1 cellular context compared by ENCODE assay signal in the genomic region with DNA sequence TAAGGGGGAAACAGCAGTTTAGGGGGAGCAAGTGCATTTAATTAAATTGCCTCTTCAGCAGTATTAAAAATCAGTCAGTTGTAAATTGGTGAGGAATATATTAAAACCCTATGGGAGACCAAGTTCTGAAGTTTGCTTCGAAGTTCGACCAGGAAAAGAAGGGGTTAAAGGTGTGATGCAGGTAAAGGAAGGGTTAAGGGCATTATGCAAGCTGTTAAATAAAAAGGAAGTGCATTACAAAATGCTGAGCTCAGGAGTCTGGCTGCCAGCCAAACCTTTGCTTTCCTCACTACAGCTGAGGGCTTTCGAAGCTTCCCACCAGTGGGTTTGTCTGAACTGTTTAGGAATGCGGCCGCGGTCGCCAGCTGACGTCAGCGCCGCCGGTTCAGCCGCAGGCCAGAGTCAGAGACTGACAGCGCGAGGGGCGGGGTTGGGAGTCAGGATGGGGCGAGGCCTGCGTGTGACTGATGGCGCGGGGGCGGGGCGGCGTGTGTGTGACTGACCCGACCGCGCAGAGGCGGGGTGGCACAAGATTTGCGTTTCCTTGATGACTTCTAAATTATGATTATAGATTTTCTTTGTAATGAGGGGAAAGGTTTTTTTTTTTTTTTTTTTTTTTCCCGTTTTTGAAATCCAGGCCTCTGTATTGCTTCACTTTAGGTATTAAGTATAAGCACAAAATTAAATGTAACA.
TF ChIP-seq lines count a peak whose summit lies in the region.

No MANE protein-coding gene starts in this region.

TF ChIP-seq in HepG2, 621 proteins besides CTCF, POLR2A, EP300 and RAD21 (continued from another document and continues in another):
- TF ChIP-seq REST (IDR thresholded peaks at IDR 0.05; ENCODE audit: borderline replicate concordance in 1 of 2, low read depth in 1 of 2, low read length in 2 of 2) (no peak), U2AF1 (optimal IDR thresholded peaks at IDR 0.05; ENCODE audit: low read depth, low read length) (no peak), ZNF607 (CRISPR knock-in tag; IDR thresholded peaks at IDR 0.05; ENCODE audit: borderline replicate concordance) (no peak), SNAPC2 (CRISPR knock-in tag; IDR thresholded peaks at IDR 0.05) (no peak), HMG20B (CRISPR knock-in tag; conservative IDR thresholded peaks at IDR 0.05) (no peak), ZNF33A (CRISPR knock-in tag; IDR thresholded peaks at IDR 0.05; ENCODE audit: borderline replicate concordance) (no peak), MED8 (CRISPR knock-in tag; IDR thresholded peaks at IDR 0.05; ENCODE audit: insufficient replicate concordance) (no peak), TBL1XR1 (IDR thresholded peaks at IDR 0.05; ENCODE audit: borderline replicate concordance, low read length, partially characterized antibody) (peak; percentile 79), ZC3H4 (CRISPR knock-in tag; IDR thresholded peaks at IDR 0.05; ENCODE audit: borderline replicate concordance) (no peak), ZNF776 (CRISPR knock-in tag; IDR thresholded peaks at IDR 0.05) (no peak), EZH2 (conservative IDR thresholded peaks at IDR 0.05; ENCODE audit: low read depth, low read length) (no peak), SRSF1 (optimal IDR thresholded peaks at IDR 0.05; ENCODE audit: low read depth, low read length) (no peak), ZNF121 (CRISPR knock-in tag; IDR thresholded peaks at IDR 0.05) (no peak), NBN (conservative IDR thresholded peaks at IDR 0.05) (no peak), ZNF205 (CRISPR knock-in tag; IDR thresholded peaks at IDR 0.05) (no peak), RFXANK (CRISPR knock-in tag; IDR thresholded peaks at IDR 0.05) (no peak), FOXJ3 (CRISPR knock-in tag; IDR thresholded peaks at IDR 0.05; ENCODE audit: borderline replicate concordance) (peak; percentile 75), ATF7-NPFF (CRISPR knock-in tag; IDR thresholded peaks at IDR 0.05; ENCODE audit: low read depth) (no peak), MAFF (IDR thresholded peaks at IDR 0.05; ENCODE audit: low read depth, low read length) (peak; percentile 96), ZNF18 (CRISPR knock-in tag; IDR thresholded peaks at IDR 0.05; ENCODE audit: insufficient replicate concordance) (peak; percentile 21), THAP11 (CRISPR knock-in tag; IDR thresholded peaks at IDR 0.05) (peak; percentile 62; the same call in 1 of the 2 replicates), ZNF564 (CRISPR knock-in tag; IDR thresholded peaks at IDR 0.05) (no peak), TCF7L2 (IDR thresholded peaks at IDR 0.05; ENCODE audit: low read depth, low read length) (no peak), ZEB1 (IDR thresholded peaks at IDR 0.05; ENCODE audit: insufficient replicate concordance, low read depth) (peak; percentile 28), ZNF275 (CRISPR knock-in tag; IDR thresholded peaks at IDR 0.05; ENCODE audit: borderline replicate concordance) (0 out of 2 replicates have a peak, but pooled peaks have one; percentile 69), HOXA3 (CRISPR knock-in tag; IDR thresholded peaks at IDR 0.05) (peak; percentile 91), HNRNPLL (IDR thresholded peaks at IDR 0.05; ENCODE audit: low read depth, low read length, poor library complexity, severe bottlenecking) (peak; percentile 27), NFE2L1 (CRISPR knock-in tag; IDR thresholded peaks at IDR 0.05; ENCODE audit: borderline replicate concordance) (no peak), RARA (CRISPR knock-in tag; IDR thresholded peaks at IDR 0.05) (peak; percentile 96), ARID3A (IDR thresholded peaks at IDR 0.05; ENCODE audit: low read depth, low read length) (peak; percentile 68), TEAD3 (CRISPR knock-in tag; optimal IDR thresholded peaks at IDR 0.05; ENCODE audit: borderline replicate concordance) (peak; percentile 73), BHLHE40 (IDR thresholded peaks at IDR 0.05; ENCODE audit: low read length) (0 out of 2 replicates have a peak, but pooled peaks have one; percentile 9), MXI1 (IDR thresholded peaks at IDR 0.05; ENCODE audit: borderline replicate concordance, low read depth, low read length) (0 out of 3 replicates have a peak, but pooled peaks have one; percentile 31), ZNF337 (CRISPR knock-in tag; IDR thresholded peaks at IDR 0.05; ENCODE audit: borderline replicate concordance, low read depth) (no peak), PTBP1 (IDR thresholded peaks at IDR 0.05; ENCODE audit: low read depth, low read length, poor library complexity, severe bottlenecking) (peak; percentile 45), MTA1 (CRISPR knock-in tag; IDR thresholded peaks at IDR 0.05; ENCODE audit: borderline replicate concordance) (no peak), SAP130 (CRISPR knock-in tag; IDR thresholded peaks at IDR 0.05; ENCODE audit: low read depth) (peak; percentile 79; the same call in 1 of the 2 replicates), ZNF652 (CRISPR knock-in tag; IDR thresholded peaks at IDR 0.05; ENCODE audit: borderline replicate concordance, low read depth) (peak; percentile 100), RFX5 (IDR thresholded peaks at IDR 0.05; ENCODE audit: low read depth, low read length) (peak; percentile 56; the same call in 1 of the 2 replicates), SP4 (CRISPR knock-in tag; IDR thresholded peaks at IDR 0.05) (no peak; the same call in 1 of the 2 replicates), IKZF4 (CRISPR knock-in tag; IDR thresholded peaks at IDR 0.05; ENCODE audit: borderline replicate concordance, low read depth, not compliant biosample characterization) (no peak), NFE2 (CRISPR knock-in tag; IDR thresholded peaks at IDR 0.05) (0 out of 2 replicates have a peak, but pooled peaks have one; percentile 43), ZNF790 (CRISPR knock-in tag; IDR thresholded peaks at IDR 0.05; ENCODE audit: borderline replicate concordance) (no peak), RXRA (CRISPR knock-in tag; IDR thresholded peaks at IDR 0.05) (peak; percentile 92)
- TF ChIP-seq, protein P1, sequence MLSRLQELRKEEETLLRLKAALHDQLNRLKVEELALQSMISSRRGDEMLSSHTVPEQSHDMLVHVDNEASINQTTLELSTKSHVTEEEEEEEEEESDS (CRISPR knock-in tag; IDR thresholded peaks at IDR 0.05; ENCODE audit: borderline replicate concordance), result no peak
- TF ChIP-seq, protein P2, sequence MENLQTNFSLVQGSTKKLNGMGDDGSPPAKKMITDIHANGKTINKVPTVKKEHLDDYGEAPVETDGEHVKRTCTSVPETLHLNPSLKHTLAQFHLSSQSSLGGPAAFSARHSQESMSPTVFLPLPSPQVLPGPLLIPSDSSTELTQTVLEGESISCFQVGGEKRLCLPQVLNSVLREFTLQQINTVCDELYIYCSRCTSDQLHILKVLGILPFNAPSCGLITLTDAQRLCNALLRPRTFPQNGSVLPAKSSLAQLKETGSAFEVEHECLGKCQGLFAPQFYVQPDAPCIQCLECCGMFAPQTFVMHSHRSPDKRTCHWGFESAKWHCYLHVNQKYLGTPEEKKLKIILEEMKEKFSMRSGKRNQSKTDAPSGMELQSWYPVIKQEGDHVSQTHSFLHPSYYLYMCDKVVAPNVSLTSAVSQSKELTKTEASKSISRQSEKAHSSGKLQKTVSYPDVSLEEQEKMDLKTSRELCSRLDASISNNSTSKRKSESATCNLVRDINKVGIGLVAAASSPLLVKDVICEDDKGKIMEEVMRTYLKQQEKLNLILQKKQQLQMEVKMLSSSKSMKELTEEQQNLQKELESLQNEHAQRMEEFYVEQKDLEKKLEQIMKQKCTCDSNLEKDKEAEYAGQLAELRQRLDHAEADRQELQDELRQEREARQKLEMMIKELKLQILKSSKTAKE (CRISPR knock-in tag; IDR thresholded peaks at IDR 0.05; ENCODE audit: borderline replicate concordance), result peak; percentile 45; the same call in 1 of the 2 replicates
- TF ChIP-seq, protein P3, sequence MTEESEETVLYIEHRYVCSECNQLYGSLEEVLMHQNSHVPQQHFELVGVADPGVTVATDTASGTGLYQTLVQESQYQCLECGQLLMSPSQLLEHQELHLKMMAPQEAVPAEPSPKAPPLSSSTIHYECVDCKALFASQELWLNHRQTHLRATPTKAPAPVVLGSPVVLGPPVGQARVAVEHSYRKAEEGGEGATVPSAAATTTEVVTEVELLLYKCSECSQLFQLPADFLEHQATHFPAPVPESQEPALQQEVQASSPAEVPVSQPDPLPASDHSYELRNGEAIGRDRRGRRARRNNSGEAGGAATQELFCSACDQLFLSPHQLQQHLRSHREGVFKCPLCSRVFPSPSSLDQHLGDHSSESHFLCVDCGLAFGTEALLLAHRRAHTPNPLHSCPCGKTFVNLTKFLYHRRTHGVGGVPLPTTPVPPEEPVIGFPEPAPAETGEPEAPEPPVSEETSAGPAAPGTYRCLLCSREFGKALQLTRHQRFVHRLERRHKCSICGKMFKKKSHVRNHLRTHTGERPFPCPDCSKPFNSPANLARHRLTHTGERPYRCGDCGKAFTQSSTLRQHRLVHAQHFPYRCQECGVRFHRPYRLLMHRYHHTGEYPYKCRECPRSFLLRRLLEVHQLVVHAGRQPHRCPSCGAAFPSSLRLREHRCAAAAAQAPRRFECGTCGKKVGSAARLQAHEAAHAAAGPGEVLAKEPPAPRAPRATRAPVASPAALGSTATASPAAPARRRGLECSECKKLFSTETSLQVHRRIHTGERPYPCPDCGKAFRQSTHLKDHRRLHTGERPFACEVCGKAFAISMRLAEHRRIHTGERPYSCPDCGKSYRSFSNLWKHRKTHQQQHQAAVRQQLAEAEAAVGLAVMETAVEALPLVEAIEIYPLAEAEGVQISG (CRISPR knock-in tag; IDR thresholded peaks at IDR 0.05), result 0 out of 2 replicates have a peak, but pooled peaks have one; percentile 51
- TF ChIP-seq, protein P4, sequence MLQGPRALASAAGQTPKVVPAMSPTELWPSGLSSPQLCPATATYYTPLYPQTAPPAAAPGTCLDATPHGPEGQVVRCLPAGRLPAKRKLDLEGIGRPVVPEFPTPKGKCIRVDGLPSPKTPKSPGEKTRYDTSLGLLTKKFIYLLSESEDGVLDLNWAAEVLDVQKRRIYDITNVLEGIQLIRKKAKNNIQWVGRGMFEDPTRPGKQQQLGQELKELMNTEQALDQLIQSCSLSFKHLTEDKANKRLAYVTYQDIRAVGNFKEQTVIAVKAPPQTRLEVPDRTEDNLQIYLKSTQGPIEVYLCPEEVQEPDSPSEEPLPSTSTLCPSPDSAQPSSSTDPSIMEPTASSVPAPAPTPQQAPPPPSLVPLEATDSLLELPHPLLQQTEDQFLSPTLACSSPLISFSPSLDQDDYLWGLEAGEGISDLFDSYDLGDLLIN (CRISPR knock-in tag; IDR thresholded peaks at IDR 0.05; ENCODE audit: borderline replicate concordance), result no peak
- TF ChIP-seq, protein P5, sequence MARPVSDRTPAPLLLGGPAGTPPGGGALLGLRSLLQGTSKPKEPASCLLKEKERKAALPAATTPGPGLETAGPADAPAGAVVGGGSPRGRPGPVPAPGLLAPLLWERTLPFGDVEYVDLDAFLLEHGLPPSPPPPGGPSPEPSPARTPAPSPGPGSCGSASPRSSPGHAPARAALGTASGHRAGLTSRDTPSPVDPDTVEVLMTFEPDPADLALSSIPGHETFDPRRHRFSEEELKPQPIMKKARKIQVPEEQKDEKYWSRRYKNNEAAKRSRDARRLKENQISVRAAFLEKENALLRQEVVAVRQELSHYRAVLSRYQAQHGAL (CRISPR knock-in tag; IDR thresholded peaks at IDR 0.05; ENCODE audit: not compliant biosample characterization), result no peak
